In genomic region chr6:168165373-168165772, GRCh38 we compare ENCODE assay signal across 19 cellular contexts.
DNase-seq lines count a peak whose midpoint lies in the region; ATAC-seq and TF ChIP-seq lines count a peak whose summit lies in the region.
"Had no signal": no experiment of that assay in that cellular context is flagged by ENCODE, and none has a peak within 500 bp of the region (broad histone marks: within the 10 kb centered on the region; RNA-seq: fewer than 3 reads in every experiment).

No MANE protein-coding gene starts in this region.

- DNase-seq in right atrium auricular region (ENCODE audit: low spot score) = peak; percentile 52
- no peak for DNase-seq in cardiac septum (ENCODE audit: low spot score)
- peak; percentile 18 for DNase-seq in MG63
- DNase-seq in stimulated activated CD4-positive, alpha-beta T cell treated with anti-CD3 and anti-CD28 coated beads, Interleukin-4, amount 100 ng/mL, for 1 hour = no peak
- no peak for DNase-seq in NCI-H187 (lab: John Stamatoyannopoulos, UW)
- DNase-seq: activated CD4-positive, alpha-beta T cell treated with anti-CD3 and anti-CD28 coated beads, Interleukin-2, amount 10 ng/mL, durations not matched to agents 24 days and 14 days; activated gamma-delta T cell; cortex of kidney; DND-41; HCEC 1CT; natural killer cell; NCI-H226; PC-3; SIG-M5; stimulated activated CD4-positive, alpha-beta T cell treated with anti-CD3 and anti-CD28 coated beads, Interleukin-1b, Interleukin-23, amount 100 ng/mL, for 48 hours; stimulated activated naive B cell treated with anti-CD40 and anti-IgM and Interleukin-4, amounts not matched to agents 10 μg/mL and 1 μg/mL and 100 μg/mL, for 72 hours had no signal

- ATAC-seq in gastroesophageal sphincter (peak; percentile 54), HG03280 (IDR thresholded peaks at IDR 0.05; ENCODE audit: unreplicated experiment) (no peak), HG02840 (IDR thresholded peaks at IDR 0.05; ENCODE audit: low FRiP score, unreplicated experiment) (no peak)
- ATAC-seq: natural killer cell; PC-3; stimulated activated naive B cell treated with anti-CD40 and anti-IgM and Interleukin-4, amounts not matched to agents 10 μg/mL and 1 μg/mL and 100 μg/mL, for 72 hours had no signal

- H3K9me3 ChIP-seq in right atrium auricular region (no peaks in the 10 kb centered on the region), MG63 (no peaks in the 10 kb centered on the region), gastroesophageal sphincter (no peaks in the 10 kb centered on the region)

- H3K4me1 ChIP-seq in right atrium auricular region = no peaks in the 10 kb centered on the region
- H3K4me1 ChIP-seq in gastroesophageal sphincter = peaks cover 0 to 4% (median 0%) of the 10 kb centered on the region in 3 donors

- TF ChIP-seq CTCF in right atrium auricular region (IDR thresholded peaks at IDR 0.05) = no peak
- TF ChIP-seq CTCF in gastroesophageal sphincter (IDR thresholded peaks at IDR 0.05) = no peak

- H3K4me3 ChIP-seq in right atrium auricular region (no peak overlapping the region), MG63 (no peak overlapping the region), gastroesophageal sphincter (no peak overlapping the region)

- intact Hi-C loops in cardiac septum (cut with DNase I) = no loop called here

- H3K36me3 ChIP-seq in right atrium auricular region (no peaks in the 10 kb centered on the region), MG63 (no peaks in the 10 kb centered on the region), gastroesophageal sphincter (no peaks in the 10 kb centered on the region)

- peaks cover 0 to 4% of the 10 kb centered on the region in 2 donors for H3K27me3 ChIP-seq in right atrium auricular region
- no peaks in the 10 kb centered on the region for H3K27me3 ChIP-seq in MG63
- H3K27me3 ChIP-seq in gastroesophageal sphincter = peaks cover 7% of the 10 kb centered on the region

- H3K27ac ChIP-seq in right atrium auricular region = no peak overlapping the region
- no peak overlapping the region for H3K27ac ChIP-seq in gastroesophageal sphincter

- 56 to 65% methylated on average over 4 to 9 of the region's 9 CpGs for WGBS in gastroesophageal sphincter (ENCODE audit: low coverage in 1 of 2), 2 donors

- TF ChIP-seq POLR2A in gastroesophageal sphincter (IDR thresholded peaks at IDR 0.05) = no peak

- TF ChIP-seq EP300 in gastroesophageal sphincter (IDR thresholded peaks at IDR 0.05) = no peak

Comparison
In these comparisons a context has a peak if more than half of its experiments do, and no peak if none do; other contexts are left out.
1. DNase-seq: peak in right atrium auricular region (single experiment) and MG63 (single experiment); none in cardiac septum (single experiment), stimulated activated CD4-positive, alpha-beta T cell treated with anti-CD3 and anti-CD28 coated beads, Interleukin-4, amount 100 ng/mL, for 1 hour (single experiment) and NCI-H187 (0 of 2).